15 cellular contexts compared by ENCODE assay signal in genomic region chr10:112695539-112695938, GRCh38.
DNase-seq lines count a peak whose midpoint lies in the region; ATAC-seq and TF ChIP-seq lines count a peak whose summit lies in the region.
"Had no signal": no experiment of that assay in that cellular context is flagged by ENCODE, and none has a peak within 500 bp of the region (broad histone marks: within the 10 kb centered on the region; RNA-seq: fewer than 3 reads in every experiment).

No MANE protein-coding gene starts in this region.

- no peaks in the 10 kb centered on the region for H3K9me2 ChIP-seq in hepatocyte (replicated peaks; ENCODE audit: insufficient read depth)
- H3K9me2 ChIP-seq in MM.1S (replicated peaks; ENCODE audit: insufficient read depth, low read length) = no peaks in the 10 kb centered on the region

- peak; percentile 49 to 53 for DNase-seq in NCI-H526 (lab: John Stamatoyannopoulos, UW)
- peak; percentile 46 for DNase-seq in hepatocyte (ENCODE audit: low spot score)
- DNase-seq in trophoblast cell = no peak
- DNase-seq in Calu3 = no peak
- no peak for DNase-seq in MM.1S
- DNase-seq in NCI-H1417 (lab: John Stamatoyannopoulos, UW) = no peak
- DNase-seq: C1 segment of cervical spinal cord; CD4-positive, alpha-beta T cell; DMS153; DMS79 treated with DMSO at 0.1 percent for 48 hours; EL; H9 had no signal

- no peak overlapping the region for H4K8ac ChIP-seq in trophoblast cell (ENCODE audit: low read depth, low read length)

- no peak overlapping the region for H3K14ac ChIP-seq in trophoblast cell (ENCODE audit: low read length)

- no peak overlapping the region for H3K27ac Mint-ChIP-seq in Calu3 (ENCODE audit: unreplicated experiment)
- H3K27ac Mint-ChIP-seq: B cell; CD4-positive, alpha-beta T cell; GM23338; H9 had no signal

- H3K18ac ChIP-seq in trophoblast cell (ENCODE audit: low read length) = no peak overlapping the region

- peaks cover 9% of the 10 kb centered on the region for H3K4me1 ChIP-seq in hepatocyte (ENCODE audit: insufficient read depth)
- no peaks in the 10 kb centered on the region for H3K4me1 ChIP-seq in trophoblast cell (ENCODE audit: control insufficient read depth in 1 of 2, insufficient read depth in 2 of 2, low read length in 2 of 2)
- no peaks in the 10 kb centered on the region for H3K4me1 ChIP-seq in MM.1S (ENCODE audit: low read length)

- no peaks in the 10 kb centered on the region for H3K79me1 ChIP-seq in trophoblast cell (ENCODE audit: low read length)

- H3K27ac ChIP-seq in hepatocyte = peak overlapping the region; percentile 57
- no peak overlapping the region for H3K27ac ChIP-seq in trophoblast cell (ENCODE audit: low read depth, low read length)
- H3K27ac ChIP-seq in MM.1S (ENCODE audit: low read length) = no peak overlapping the region

- WGBS in hepatocyte (ENCODE audit: low lambda C conversion rate, missing lambda C conversion rate) = 80% methylated on average over 7 of the region's 7 CpGs
- WGBS in trophoblast cell (ENCODE audit: extremely low coverage, insufficient coverage, insufficient read length) = no CpG with 5 or more reads among the region's 7 CpGs

- H3K9ac ChIP-seq in trophoblast cell (ENCODE audit: low read length) = peak overlapping the region; percentile 60
- no peak overlapping the region for H3K9ac ChIP-seq in MM.1S (ENCODE audit: low read length)

- H3K36me3 Mint-ChIP-seq in Calu3 (ENCODE audit: insufficient read depth, unreplicated experiment) = no peaks in the 10 kb centered on the region

- H3K4ac ChIP-seq in trophoblast cell (ENCODE audit: low read depth, low read length) = no peak overlapping the region

- H3K36me3 ChIP-seq in hepatocyte (replicated peaks; ENCODE audit: insufficient read depth, low read depth) = no peaks in the 10 kb centered on the region
- no peaks in the 10 kb centered on the region for H3K36me3 ChIP-seq in trophoblast cell (ENCODE audit: control insufficient read depth in 1 of 2, insufficient read depth in 2 of 2, low read length in 2 of 2)
- no peaks in the 10 kb centered on the region for H3K36me3 ChIP-seq in MM.1S (replicated peaks; ENCODE audit: insufficient read depth, low read length)

- intact Hi-C loops in Calu3 (cut with micrococcal nuclease; ENCODE audit: unreplicated experiment) = no loop called here

- H3K4me2 ChIP-seq in hepatocyte (no peak overlapping the region), trophoblast cell (ENCODE audit: low read length) (no peak overlapping the region), MM.1S (ENCODE audit: low read depth, low read length) (no peak overlapping the region)
- H3K4me2 ChIP-seq: GM23338 had no signal

- H4K12ac ChIP-seq in trophoblast cell (ENCODE audit: low read depth, low read length) = no peak overlapping the region

- H2AFZ ChIP-seq in hepatocyte (no peak overlapping the region), trophoblast cell (ENCODE audit: insufficient read depth, low read length, poor library complexity) (no peak overlapping the region), MM.1S (ENCODE audit: low read length) (no peak overlapping the region)
- H2AFZ ChIP-seq: GM23338 had no signal

- H3K79me2 ChIP-seq in hepatocyte (no peaks in the 10 kb centered on the region), trophoblast cell (ENCODE audit: control insufficient read depth, insufficient read depth, low read length, poor library complexity) (no peaks in the 10 kb centered on the region), MM.1S (ENCODE audit: low read length) (no peaks in the 10 kb centered on the region)

- H2AK5ac ChIP-seq in trophoblast cell (ENCODE audit: low read length) = no peak overlapping the region

- no peaks in the 10 kb centered on the region for H3K9me3 ChIP-seq in hepatocyte (ENCODE audit: low read depth)
- no peaks in the 10 kb centered on the region for H3K9me3 ChIP-seq in trophoblast cell (ENCODE audit: insufficient read depth, low read depth, low read length)
- H3K9me3 ChIP-seq in MM.1S (replicated peaks; ENCODE audit: insufficient read depth, low read length) = no peaks in the 10 kb centered on the region

- no peaks in the 10 kb centered on the region for H3K9me3 Mint-ChIP-seq in Calu3 (ENCODE audit: low read depth, unreplicated experiment)
- H3K9me3 Mint-ChIP-seq: CD4-positive, alpha-beta T cell; GM23338; H9 had no signal

- H3F3A ChIP-seq in MM.1S (ENCODE audit: insufficient read depth, low read length) = no peaks in the 10 kb centered on the region

- CTCF ChIA-PET in Calu3 (lab: Charles Lee) = no interaction called here

- no peak overlapping the region for H2BK5ac ChIP-seq in trophoblast cell (ENCODE audit: low read depth, low read length, poor library complexity)

- no peak for TF ChIP-seq POLR2A in GM18505 (IDR thresholded peaks at IDR 0.05; ENCODE audit: borderline replicate concordance, extremely low read depth, insufficient read depth, insufficient read length)

- ATAC-seq in GM18505 (IDR thresholded peaks at IDR 0.05; ENCODE audit: unreplicated experiment) = no peak
- ATAC-seq: GM23338 had no signal

- no peak overlapping the region for H3K4me3 Mint-ChIP-seq in Calu3 (ENCODE audit: low read depth, unreplicated experiment)
- H3K4me3 Mint-ChIP-seq: B cell; CD4-positive, alpha-beta T cell; GM23338; H9 had no signal

- no peak overlapping the region for H4K91ac ChIP-seq in trophoblast cell (ENCODE audit: low read depth, low read length)

- H3K4me3 ChIP-seq in hepatocyte (no peak overlapping the region), trophoblast cell (ENCODE audit: low read depth, low read length) (no peak overlapping the region), MM.1S (ENCODE audit: low read length) (no peak overlapping the region)
- H3K4me3 ChIP-seq: GM23338 had no signal

- no peak overlapping the region for H3K23ac ChIP-seq in trophoblast cell (ENCODE audit: low read length)

- H4K20me1 ChIP-seq in hepatocyte (ENCODE audit: insufficient read depth, poor library complexity, severe bottlenecking) = no peaks in the 10 kb centered on the region
- H4K20me1 ChIP-seq in MM.1S (ENCODE audit: insufficient read depth, low read length) = no peaks in the 10 kb centered on the region

- no peak for TF ChIP-seq CTCF in hepatocyte (IDR thresholded peaks at IDR 0.05; ENCODE audit: poor library complexity)
- no peak for TF ChIP-seq CTCF in Calu3 (IDR thresholded peaks at IDR 0.05; ENCODE audit: unreplicated experiment)
- TF ChIP-seq CTCF in MM.1S (IDR thresholded peaks at IDR 0.05; ENCODE audit: low read length) = no peak

- no peak overlapping the region for H2BK12ac ChIP-seq in trophoblast cell (ENCODE audit: low read length)

- H3K27me3 ChIP-seq in hepatocyte = no peaks in the 10 kb centered on the region
- no peaks in the 10 kb centered on the region for H3K27me3 ChIP-seq in trophoblast cell (ENCODE audit: insufficient read depth, low read length)
- H3K27me3 ChIP-seq in MM.1S (replicated peaks; ENCODE audit: insufficient read depth, low read length) = no peaks in the 10 kb centered on the region

- no peaks in the 10 kb centered on the region for H3K27me3 Mint-ChIP-seq in Calu3 (ENCODE audit: unreplicated experiment)
- H3K27me3 Mint-ChIP-seq: B cell; CD4-positive, alpha-beta T cell had no signal

- H3K4me1 Mint-ChIP-seq in Calu3 (ENCODE audit: low read depth, unreplicated experiment) = no peaks in the 10 kb centered on the region
- H3K4me1 Mint-ChIP-seq: B cell, GM23338, H9 had no signal

- H2BK120ac ChIP-seq in trophoblast cell (ENCODE audit: insufficient read depth, low read length, poor library complexity) = no peak overlapping the region

- no TSS peak for BruUV-seq in Calu3 (replicated peaks; lab: Mats Ljungman, UMichigan)

Comparison
In these comparisons a context has a peak if more than half of its experiments do, and no peak if none do; other contexts are left out.
1. DNase-seq: peak in NCI-H526 (2 of 2) and hepatocyte (single experiment); none in trophoblast cell (0 of 2), Calu3 (single experiment), MM.1S (single experiment) and NCI-H1417 (0 of 3).